Comparison of ENCODE assay signal across 13 cellular contexts in genomic region chrX:101219116-101219839, GRCh38. TPM values are rescaled to one million over a fixed set of nuclear protein-coding genes. Genes with fewer than 3 reads are reported as not detected.
DNase-seq lines count a peak whose midpoint lies in the region; ATAC-seq and TF ChIP-seq lines count a peak whose summit lies in the region.
"Had no signal": no experiment of that assay in that cellular context is flagged by ENCODE, and none has a peak within 500 bp of the region (broad histone marks: within the 10 kb centered on the region; RNA-seq: fewer than 3 reads in every experiment).

A gene with protein sequence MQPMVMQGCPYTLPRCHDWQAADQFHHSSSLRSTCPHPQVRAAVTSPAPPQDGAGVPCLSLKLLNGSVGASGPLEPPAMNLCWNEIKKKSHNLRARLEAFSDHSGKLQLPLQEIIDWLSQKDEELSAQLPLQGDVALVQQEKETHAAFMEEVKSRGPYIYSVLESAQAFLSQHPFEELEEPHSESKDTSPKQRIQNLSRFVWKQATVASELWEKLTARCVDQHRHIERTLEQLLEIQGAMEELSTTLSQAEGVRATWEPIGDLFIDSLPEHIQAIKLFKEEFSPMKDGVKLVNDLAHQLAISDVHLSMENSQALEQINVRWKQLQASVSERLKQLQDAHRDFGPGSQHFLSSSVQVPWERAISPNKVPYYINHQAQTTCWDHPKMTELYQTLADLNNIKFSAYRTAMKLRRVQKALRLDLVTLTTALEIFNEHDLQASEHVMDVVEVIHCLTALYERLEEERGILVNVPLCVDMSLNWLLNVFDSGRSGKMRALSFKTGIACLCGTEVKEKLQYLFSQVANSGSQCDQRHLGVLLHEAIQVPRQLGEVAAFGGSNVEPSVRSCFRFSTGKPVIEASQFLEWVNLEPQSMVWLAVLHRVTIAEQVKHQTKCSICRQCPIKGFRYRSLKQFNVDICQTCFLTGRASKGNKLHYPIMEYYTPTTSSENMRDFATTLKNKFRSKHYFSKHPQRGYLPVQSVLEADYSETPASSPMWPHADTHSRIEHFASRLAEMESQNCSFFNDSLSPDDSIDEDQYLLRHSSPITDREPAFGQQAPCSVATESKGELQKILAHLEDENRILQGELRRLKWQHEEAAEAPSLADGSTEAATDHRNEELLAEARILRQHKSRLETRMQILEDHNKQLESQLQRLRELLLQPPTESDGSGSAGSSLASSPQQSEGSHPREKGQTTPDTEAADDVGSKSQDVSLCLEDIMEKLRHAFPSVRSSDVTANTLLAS (plus strand): TSS chrX:101219786. CDS start chrX:101231648, 11,862 bp downstream.

- 69 to 78% methylated on average over 4 to 7 of the region's 7 CpGs for WGBS in transverse colon (ENCODE audit: low coverage in 1 of 2), 2 donors

- H3K36me3 ChIP-seq in adipocyte (ENCODE audit: control insufficient read depth, insufficient read depth, low read length, severe bottlenecking) (no peaks in the 10 kb centered on the region), iPS-20b (ENCODE audit: insufficient read depth, low read depth, low read length) (no peaks in the 10 kb centered on the region), transverse colon (no peaks in the 10 kb centered on the region)
- H3K36me3 ChIP-seq: HAP-1 had no signal

- H3K9ac ChIP-seq in adipocyte (ENCODE audit: low read length) (no peak within 1 kb of the TSS), iPS-20b (ENCODE audit: low read depth, low read length) (peak within 1 kb of the TSS; percentile 37; the same call in 1 of the 2 replicates)
- H3K9ac ChIP-seq: KMS-11 had no signal

- H3K36me3 Mint-ChIP-seq in activated T-cell treated with anti-CD3 and anti-CD28 coated beads, Interleukin-2, amount 50 U/mL, for 4 hours (ENCODE audit: insufficient read depth): no peaks in the 10 kb centered on the region

- H3K4me3 ChIP-seq in adipocyte (ENCODE audit: low read length): no peak within 1 kb of the TSS
- no peak within 1 kb of the TSS for H3K4me3 ChIP-seq in iPS-20b (ENCODE audit: low read length)
- H3K4me3 ChIP-seq in transverse colon: no peak within 1 kb of the TSS
- H3K4me3 ChIP-seq: A549, HAP-1 had no signal

- no peak for DNase-seq in activated T-cell treated with anti-CD3 and anti-CD28 coated beads, Interleukin-2, amount 50 U/mL, for 4 hours
- DNase-seq in activated T-cell treated with anti-CD3 and anti-CD28 coated beads, Interleukin-2, amount 50 U/mL, for 1 hour: no peak
- peak; percentile 34 for DNase-seq in adipocyte (ENCODE audit: low read depth)
- DNase-seq in transverse colon: no peak
- DNase-seq in retina: no peak
- no peak for DNase-seq in NCI-H524 (lab: John Stamatoyannopoulos, UW)
- DNase-seq in NCI-H1048 (lab: John Stamatoyannopoulos, UW): no peak
- DNase-seq: activated CD4-positive, CD25-positive, alpha-beta regulatory T cell treated with anti-CD3 and anti-CD28 coated beads, Interleukin-2, amount 50 U/mL, for 72 hours; SHP77 treated with DMSO at 0.1 percent for 48 hours had no signal

- H3K9me3 ChIP-seq in adipocyte (ENCODE audit: control insufficient read depth, low read length) (no peaks in the 10 kb centered on the region), iPS-20b (ENCODE audit: insufficient read depth, low read depth, low read length) (no peaks in the 10 kb centered on the region), transverse colon (no peaks in the 10 kb centered on the region)
- H3K9me3 ChIP-seq: A549, HAP-1 had no signal

- in situ Hi-C loops in transverse colon (cut with MboI; ENCODE audit: low pct_ligation_motif_present in 1 of 4, low pct_unique_long_range_greater_than_20kb in 1 of 4, low sequenced_read_pairs in 3 of 4): no loop called here

- no peak for TF ChIP-seq EP300 in transverse colon (IDR thresholded peaks at IDR 0.05; ENCODE audit: low read depth)

- peaks cover 5% of the 10 kb centered on the region for H3K4me1 Mint-ChIP-seq in activated T-cell treated with anti-CD3 and anti-CD28 coated beads, Interleukin-2, amount 50 U/mL, for 4 hours (ENCODE audit: low read depth)

- no peaks in the 10 kb centered on the region for H3K27me3 Mint-ChIP-seq in activated T-cell treated with anti-CD3 and anti-CD28 coated beads, Interleukin-2, amount 50 U/mL, for 4 hours (ENCODE audit: low read depth)

- intact Hi-C loops in transverse colon (cut with DNase I; ENCODE audit: low total_unique reads): no loop called here

- TF ChIP-seq POLR2A in transverse colon (IDR thresholded peaks at IDR 0.05): no peak

- peak within 1 kb of the TSS; percentile 19 for H3K4me3 Mint-ChIP-seq in activated T-cell treated with anti-CD3 and anti-CD28 coated beads, Interleukin-2, amount 50 U/mL, for 4 hours

- ATAC-seq in activated T-cell treated with anti-CD3 and anti-CD28 coated beads, Interleukin-2, amount 50 U/mL, for 4 hours: peak in 1 of 2 donors; percentile 15
- ATAC-seq: A549 had no signal

- H3K27ac ChIP-seq in iPS-20b (ENCODE audit: low read length) (no peak within 1 kb of the TSS), transverse colon (peak within 1 kb of the TSS in 3 of 4 donors; percentile 1 to 20 (median 13))
- H3K27ac ChIP-seq: A549, KMS-11 had no signal

- H3K9me3 Mint-ChIP-seq in activated T-cell treated with anti-CD3 and anti-CD28 coated beads, Interleukin-2, amount 50 U/mL, for 4 hours: no peaks in the 10 kb centered on the region

- TF ChIP-seq CTCF in transverse colon (IDR thresholded peaks at IDR 0.05): no peak

- H3K27me3 ChIP-seq in adipocyte (replicated peaks; ENCODE audit: control insufficient read depth, insufficient read depth, low read length) (peaks cover 7% of the 10 kb centered on the region), iPS-20b (ENCODE audit: insufficient read depth, low read length) (no peaks in the 10 kb centered on the region), transverse colon (no peaks in the 10 kb centered on the region)

- no peaks in the 10 kb centered on the region for H3K4me1 ChIP-seq in adipocyte (ENCODE audit: control insufficient read depth, insufficient read depth, low read length)
- no peaks in the 10 kb centered on the region for H3K4me1 ChIP-seq in iPS-20b (ENCODE audit: insufficient read depth, low read length)
- H3K4me1 ChIP-seq in transverse colon: no peaks in the 10 kb centered on the region
- H3K4me1 ChIP-seq: A549, HAP-1 had no signal

RNA-seq across cellular contexts. Expression of the gene that starts here (rescaled TPM):
- under 1 TPM; 0.30 to 0.66 (median 0.42) TPM for total RNA-seq in activated T-cell treated with anti-CD3 and anti-CD28 coated beads, Interleukin-2, amount 50 U/mL, for 4 hours
- 1 to 10 TPM in 1 of 4 donors, under 1 TPM in 3; 0.20 to 1.5 (median 0.81) TPM for total RNA-seq in transverse colon
